ENCODE assay signal across 21 cellular contexts in the genomic region with DNA sequence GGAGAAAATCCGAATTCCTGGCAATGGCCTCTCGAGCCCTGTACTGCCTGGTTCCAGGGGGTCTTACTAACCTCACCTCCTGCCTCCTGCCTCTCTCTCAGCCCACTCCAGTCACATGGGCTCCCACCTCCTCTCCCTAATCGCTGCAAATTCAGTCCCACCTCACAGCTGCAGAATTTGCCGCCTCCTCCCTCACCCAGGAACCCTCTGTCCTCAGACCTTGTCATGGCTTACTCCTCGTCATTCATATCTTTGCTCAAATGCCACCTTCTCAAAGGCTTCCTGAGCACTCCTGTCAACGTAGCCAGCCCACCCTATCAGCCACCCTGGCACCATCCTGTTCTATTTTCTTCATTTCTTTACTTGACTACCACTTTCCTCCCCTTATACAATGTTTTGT.
DNase-seq lines count a peak whose midpoint lies in the region; ATAC-seq and TF ChIP-seq lines count a peak whose summit lies in the region.
"Had no signal": no experiment of that assay in that cellular context is flagged by ENCODE, and none has a peak within 500 bp of the region (broad histone marks: within the 10 kb centered on the region; RNA-seq: fewer than 3 reads in every experiment).

No MANE protein-coding gene starts in this region.

- H3K9ac ChIP-seq in neuronal stem cell (ENCODE audit: low read depth, low read length, poor library complexity), result no peak overlapping the region
- H3K9ac ChIP-seq: BLaER1 had no signal

- no peak overlapping the region for H3K4ac ChIP-seq in neuronal stem cell (ENCODE audit: low read length)

- POLR2A ChIA-PET in HEK293 (lab: Yijun Ruan, JAX), result no interaction called here

- no peak overlapping the region for H2BK5ac ChIP-seq in neuronal stem cell (ENCODE audit: low read length)

- H3K23ac ChIP-seq in neuronal stem cell (ENCODE audit: low read depth, low read length, poor library complexity), result no peak overlapping the region

- no peak overlapping the region for H2BK15ac ChIP-seq in neuronal stem cell (ENCODE audit: low read length)

- no peak overlapping the region for H4K91ac ChIP-seq in neuronal stem cell (ENCODE audit: low read depth, low read length, poor library complexity)

- no peaks in the 10 kb centered on the region for H3K4me1 ChIP-seq in HEK293 (ENCODE audit: control insufficient read depth, insufficient read depth, low read length)
- peaks cover 0 to 1% of the 10 kb centered on the region in 2 donors for H3K4me1 ChIP-seq in neuronal stem cell (ENCODE audit: control insufficient read depth in 2 of 2, insufficient read depth in 1 of 2, low read depth in 1 of 2, low read length in 2 of 2)
- H3K4me1 ChIP-seq: BLaER1, HAP-1 had no signal

- TF ChIP-seq CTCF in HEK293 (tag by site-specific recombination; IDR thresholded peaks at IDR 0.05), result no peak

- no peak overlapping the region for H2AK5ac ChIP-seq in neuronal stem cell (ENCODE audit: low read depth, low read length)

- no peak overlapping the region for H2BK120ac ChIP-seq in neuronal stem cell (ENCODE audit: low read depth, low read length)

- H3K79me1 ChIP-seq in neuronal stem cell (ENCODE audit: low read depth, low read length), result no peaks in the 10 kb centered on the region

- no peak overlapping the region for H3K4me2 ChIP-seq in neuronal stem cell (ENCODE audit: insufficient read depth, low read length, poor library complexity, severe bottlenecking)
- H3K4me2 ChIP-seq: BLaER1, GM23338 had no signal

- H3K27me3 ChIP-seq in neuronal stem cell (ENCODE audit: control insufficient read depth in 3 of 3, insufficient read depth in 3 of 3, low read depth in 1 of 3, low read length in 3 of 3), result peaks cover 0 to 9% (median 0%) of the 10 kb centered on the region in 3 experiments

- no peak overlapping the region for H3K14ac ChIP-seq in neuronal stem cell (ENCODE audit: low read length)

- no peak overlapping the region for H2BK12ac ChIP-seq in neuronal stem cell (ENCODE audit: low read length)

- no peaks in the 10 kb centered on the region for H3K36me3 ChIP-seq in HEK293 (ENCODE audit: control insufficient read depth in 2 of 2, insufficient read depth in 1 of 2, low read length in 2 of 2)
- H3K36me3 ChIP-seq in neuronal stem cell (replicated peaks in 1 of 2; ENCODE audit: control insufficient read depth in 2 of 2, insufficient read depth in 2 of 2, low read length in 2 of 2), result no peaks in the 10 kb centered on the region
- H3K36me3 ChIP-seq: BLaER1, HAP-1 had no signal

- no peaks in the 10 kb centered on the region for H3K9me3 Mint-ChIP-seq in activated naive CD4-positive, alpha-beta T cell treated with anti-CD3 and anti-CD28 coated beads, Interleukin-2, amount 50 U/mL, for 72 hours
- H3K9me3 Mint-ChIP-seq: CD8-positive, alpha-beta T cell; GM23338 had no signal

- ATAC-seq in activated naive CD4-positive, alpha-beta T cell treated with anti-CD3 and anti-CD28 coated beads, Interleukin-2, amount 50 U/mL, for 72 hours, result no peak
- ATAC-seq: CD8-positive, alpha-beta T cell; GM12878; GM23338 had no signal

- no peak overlapping the region for H2AFZ ChIP-seq in neuronal stem cell (ENCODE audit: low read length)
- H2AFZ ChIP-seq: GM23338 had no signal

- DNase-seq in NCI-H82 (lab: John Stamatoyannopoulos, UW), result peak; percentile 48
- no peak for DNase-seq in NCI-H82 treated with DMSO at 0.1 percent for 48 hours (lab: John Stamatoyannopoulos, UW; ENCODE audit: unreplicated experiment)
- peak in 32 of 61 donors; percentile 1 to 76 (median 30) for DNase-seq in caudate nucleus (lab: John Stamatoyannopoulos, UW)
- DNase-seq in neuronal stem cell (ENCODE audit: low spot score), result no peak
- no peak for DNase-seq in NCI-H345 treated with DMSO at 0.1 percent for 48 hours (lab: John Stamatoyannopoulos, UW; ENCODE audit: unreplicated experiment)
- no peak for DNase-seq in activated naive CD4-positive, alpha-beta T cell treated with anti-CD3 and anti-CD28 coated beads, Interleukin-2, amount 50 U/mL, for 72 hours (ENCODE audit: low spot score in 2 of 2)
- DNase-seq in HT-29 (ENCODE audit: low spot score), result no peak
- DNase-seq: CD4-positive, CD25-positive, alpha-beta regulatory T cell; CD8-positive, alpha-beta T cell; DMS 273 treated with DMSO at 0.1 percent for 48 hours; DMS79; EL; GDM1 had no signal

- peak overlapping the region; percentile 40 for H3K18ac ChIP-seq in neuronal stem cell (ENCODE audit: low read length)

- H4K8ac ChIP-seq in neuronal stem cell (ENCODE audit: low read depth, low read length), result no peak overlapping the region

- H3K9me3 ChIP-seq in HEK293 (ENCODE audit: control insufficient read depth, insufficient read depth, low read depth, low read length), result no peaks in the 10 kb centered on the region
- no peaks in the 10 kb centered on the region for H3K9me3 ChIP-seq in neuronal stem cell (replicated peaks in 1 of 2; ENCODE audit: control insufficient read depth in 2 of 2, insufficient read depth in 1 of 2, low read depth in 1 of 2, low read length in 2 of 2)
- H3K9me3 ChIP-seq: BLaER1, HAP-1 had no signal

- H3K4me3 ChIP-seq in HEK293 (ENCODE audit: low read depth, low read length), result no peak overlapping the region
- H3K4me3 ChIP-seq in neuronal stem cell (ENCODE audit: low read length in 2 of 2), result no peak overlapping the region
- H3K4me3 ChIP-seq: BLaER1, GM12878, GM23338, HAP-1 had no signal

- no CpG with 5 or more reads among the region's 6 CpGs for WGBS in neuronal stem cell (ENCODE audit: extremely low coverage in 2 of 2, insufficient read length in 2 of 2, insufficient replicate concordance in 1 of 2), 2 donors

- CTCF ChIA-PET in HEK293 (lab: Yijun Ruan, JAX), result no interaction called here

- H3K27ac ChIP-seq in HEK293 (ENCODE audit: extremely low read depth, low read depth, low read length), result no peak overlapping the region
- no peak overlapping the region for H3K27ac ChIP-seq in caudate nucleus (ENCODE audit: low read depth, low read length)
- no peak overlapping the region for H3K27ac ChIP-seq in neuronal stem cell (replicated peaks; ENCODE audit: low read length)
- H3K27ac ChIP-seq: 22Rv1, BLaER1, C4-2B had no signal

- H3K27ac Mint-ChIP-seq in activated naive CD4-positive, alpha-beta T cell treated with anti-CD3 and anti-CD28 coated beads, Interleukin-2, amount 50 U/mL, for 72 hours, result no peak overlapping the region
- H3K27ac Mint-ChIP-seq: B cell; CD8-positive, alpha-beta T cell; GM23338 had no signal

- H3K36me3 Mint-ChIP-seq in activated naive CD4-positive, alpha-beta T cell treated with anti-CD3 and anti-CD28 coated beads, Interleukin-2, amount 50 U/mL, for 72 hours, result no peaks in the 10 kb centered on the region
- H3K36me3 Mint-ChIP-seq: CD4-positive, CD25-positive, alpha-beta regulatory T cell; CD8-positive, alpha-beta T cell had no signal

TF ChIP-seq in HEK293, 187 proteins besides CTCF, POLR2A, EP300 and RAD21:
- TF ChIP-seq ZNF561 (tag by site-specific recombination; IDR thresholded peaks at IDR 0.05; ENCODE audit: borderline replicate concordance), result no peak
- peak; percentile 55 for TF ChIP-seq EGR2 (tag by site-specific recombination; IDR thresholded peaks at IDR 0.05; ENCODE audit: low read depth)
- TF ChIP-seq ZFHX2 (tag by site-specific recombination; conservative IDR thresholded peaks at IDR 0.05), result 0 out of 2 replicates have a peak, but pooled peaks have one; percentile 11

Comparison
In these comparisons a context has a peak if more than half of its experiments do, and no peak if none do; other contexts are left out.
1. DNase-seq: peak in NCI-H82 (single experiment) and caudate nucleus (32 of 61); none in NCI-H82 treated with DMSO at 0.1 percent for 48 hours (single experiment), neuronal stem cell (single experiment), NCI-H345 treated with DMSO at 0.1 percent for 48 hours (single experiment), activated naive CD4-positive, alpha-beta T cell treated with anti-CD3 and anti-CD28 coated beads, Interleukin-2, amount 50 U/mL, for 72 hours (0 of 2) and HT-29 (single experiment).